ENCODE assay signal across 8 cellular contexts in the genomic region with DNA sequence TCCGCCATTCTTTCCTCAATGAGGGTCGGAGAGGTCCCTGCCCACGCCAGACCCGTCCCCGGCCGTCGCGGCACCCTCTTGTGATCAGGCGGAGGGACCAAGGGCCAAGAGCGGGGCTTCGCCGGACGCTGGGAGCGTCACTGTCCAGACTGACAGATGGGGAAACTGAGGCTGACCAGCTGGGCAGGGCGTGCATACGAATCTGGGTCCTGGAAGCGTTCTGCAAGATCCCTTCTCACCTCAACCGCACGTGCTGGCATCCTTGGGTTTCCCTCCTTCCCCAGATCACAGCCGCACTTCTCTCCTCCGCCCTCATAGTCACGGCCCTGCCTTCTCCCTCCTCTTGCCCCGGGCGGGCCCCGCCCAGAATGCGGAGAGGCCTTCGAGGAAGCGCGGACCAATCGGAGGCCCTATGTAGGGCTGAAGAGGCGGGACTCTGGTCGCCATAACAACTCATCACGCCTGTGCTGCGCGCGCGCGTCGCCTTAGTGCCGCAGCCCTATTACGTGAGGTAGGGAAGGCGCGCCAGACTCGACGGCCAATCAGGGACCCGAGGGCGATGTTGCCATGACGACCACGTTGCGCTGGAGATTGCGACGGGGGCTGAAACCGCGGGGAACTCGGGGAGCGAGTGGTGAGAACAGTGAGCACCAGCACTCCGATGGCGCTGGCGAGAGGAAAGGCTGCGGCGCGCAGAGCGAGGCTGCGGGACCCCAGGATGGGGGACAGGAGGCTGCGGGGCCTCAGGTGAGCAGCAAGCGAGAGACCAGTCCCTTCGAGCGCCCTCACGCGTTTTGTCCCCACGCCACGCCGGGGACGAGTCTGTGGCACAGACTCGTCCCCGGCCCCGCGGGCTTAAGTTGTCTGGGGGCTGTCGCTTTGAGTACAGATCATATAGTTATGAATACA. TPM values are rescaled to one million over a fixed set of nuclear protein-coding genes. Genes with fewer than 3 reads are reported as not detected.
DNase-seq lines count a peak whose midpoint lies in the region; ATAC-seq and TF ChIP-seq lines count a peak whose summit lies in the region.

No MANE protein-coding gene starts in this region.

- no peak for TF ChIP-seq CTCF in OCI-LY1 (IDR thresholded peaks at IDR 0.05; ENCODE audit: low read length)
- TF ChIP-seq CTCF in epithelial cell of esophagus (IDR thresholded peaks at IDR 0.05; ENCODE audit: insufficient read depth, low read depth, low read length, missing control alignments), result no peak

- H3F3A ChIP-seq in OCI-LY1 (ENCODE audit: insufficient read depth, low read length), result 0 out of 2 replicates have a peak, but pooled peaks cover 5% of the 10 kb centered on the region

- peak overlapping the region; percentile 62; the same call in 1 of the 2 replicates for H3K27ac ChIP-seq in HUES64 (ENCODE audit: low read depth, low read length)
- no peak overlapping the region for H3K27ac ChIP-seq in OCI-LY1 (ENCODE audit: low read depth, low read length, poor library complexity, severe bottlenecking)

- H3K79me2 ChIP-seq in OCI-LY1 (ENCODE audit: insufficient read depth, low read length), result no peaks in the 10 kb centered on the region

- peak overlapping the region; percentile 85 for H3K4me2 ChIP-seq in OCI-LY1 (ENCODE audit: low read length)

- H3K4me1 ChIP-seq in HUES64 (ENCODE audit: insufficient read depth, low read length), result no peaks in the 10 kb centered on the region
- H3K4me1 ChIP-seq in OCI-LY1 (ENCODE audit: insufficient read depth, low read length, severe bottlenecking), result peaks cover 16% of the 10 kb centered on the region

- no peak overlapping the region for H2AFZ ChIP-seq in OCI-LY1 (ENCODE audit: low read length)

- peak; percentile 98 for ATAC-seq in GM21447 (IDR thresholded peaks at IDR 0.05; ENCODE audit: unreplicated experiment)

- H3K9me3 ChIP-seq in HUES64 (ENCODE audit: insufficient read depth, low read depth, low read length), result no peaks in the 10 kb centered on the region
- H3K9me3 ChIP-seq in OCI-LY1 (ENCODE audit: low read length), result no peaks in the 10 kb centered on the region

- H3K4me3 ChIP-seq in HUES64 (ENCODE audit: low read length) (peak overlapping the region; percentile 70), OCI-LY1 (ENCODE audit: low read depth, low read length, poor library complexity, severe bottlenecking) (peak overlapping the region; percentile 66), epithelial cell of esophagus (ENCODE audit: low read length) (peak overlapping the region; percentile 71)

- H3K9ac ChIP-seq in HUES64 (ENCODE audit: low read depth, low read length), result peak overlapping the region; percentile 64; the same call in 1 of the 2 replicates
- peak overlapping the region; percentile 68 for H3K9ac ChIP-seq in OCI-LY1 (ENCODE audit: low read length)

- H3K9me2 ChIP-seq in OCI-LY1 (ENCODE audit: low read depth, low read length), result no peaks in the 10 kb centered on the region

- H3K27me3 ChIP-seq in HUES64 (ENCODE audit: insufficient read depth, low read length) (peaks cover 18% of the 10 kb centered on the region), OCI-LY1 (ENCODE audit: insufficient read depth, low read length) (no peaks in the 10 kb centered on the region)

- H3K36me3 ChIP-seq in HUES64 (ENCODE audit: insufficient read depth, low read length) (no peaks in the 10 kb centered on the region), OCI-LY1 (ENCODE audit: insufficient read depth, low read length) (no peaks in the 10 kb centered on the region; the same call in 1 of the 2 replicates)

- DNase-seq in DMS 273 treated with DMSO at 0.1 percent for 48 hours (lab: John Stamatoyannopoulos, UW) (peak; percentile 97), activated T-cell treated with anti-CD3 and anti-CD28 coated beads for 1 hour (ENCODE audit: low read depth) (peak; percentile 98), epithelial cell of esophagus (ENCODE audit: low read depth) (peak; percentile 100), middle frontal gyrus (ENCODE audit: extremely low spot score, low spot score) (peak; percentile 97)
- DNase-seq in stimulated activated CD8-positive, alpha-beta memory T cell treated with anti-CD3 and anti-CD28 coated beads, Interleukin-2, amount 100 ng/mL, for 1 hour (ENCODE audit: low read depth in 2 of 2), result peak; percentile 98 to 99

- WGBS in HUES64, result 6% methylated on average over 78 of the region's 79 CpGs

- H4K20me1 ChIP-seq in OCI-LY1 (ENCODE audit: insufficient read depth, low read length), result no peaks in the 10 kb centered on the region

RNA-seq across cellular contexts. Expression of a gene that starts 5.7 kb away (rescaled TPM):
- polyA plus RNA-seq in HUES64 (2013, experiment 1 of 2), result not detected
- not detected for polyA plus RNA-seq in HUES64 (2013, experiment 2 of 2)

RNA-seq across cellular contexts. Expression of a gene that starts 7.3 kb away (rescaled TPM):
- polyA plus RNA-seq in HUES64 (2013, experiment 1 of 2), result 3.8 TPM
- 5.7 TPM for polyA plus RNA-seq in HUES64 (2013, experiment 2 of 2)

RNA-seq across cellular contexts. Expression of a gene that starts 14.1 kb away (rescaled TPM):
- polyA plus RNA-seq in HUES64 (2013, experiment 1 of 2), result 1,436 TPM
- polyA plus RNA-seq in HUES64 (2013, experiment 2 of 2), result 1,338 TPM

RNA-seq across cellular contexts. Expression of a gene that starts 20.3 kb away (rescaled TPM):
- polyA plus RNA-seq in HUES64 (2013, experiment 1 of 2), result 2.0 TPM
- 2.8 TPM for polyA plus RNA-seq in HUES64 (2013, experiment 2 of 2)

RNA-seq across cellular contexts. Expression of a gene that starts 38.6 kb away (rescaled TPM):
- 1.8 TPM for polyA plus RNA-seq in HUES64 (2013, experiment 1 of 2)
- 1.3 TPM for polyA plus RNA-seq in HUES64 (2013, experiment 2 of 2)
